Comparison of ENCODE assay signal across 22 cellular contexts in genomic region chr7:55276896-55277295, GRCh38.
"Had no signal": no experiment of that assay in that cellular context is flagged by ENCODE, and none has a peak within 500 bp of the region (broad histone marks: within the 10 kb centered on the region; RNA-seq: fewer than 3 reads in every experiment).

No MANE protein-coding gene starts in this region.

- DNase-seq: colonic mucosa; cortex of kidney; effector CD8-positive, alpha-beta T cell; effector memory CD8-positive, alpha-beta T cell; endodermal cell; erythroblast; esophagus squamous epithelium; foreskin fibroblast; foreskin melanocyte; gastrocnemius medialis; glutamatergic neuron; head of caudate nucleus; hippocampal formation; left cardiac atrium; left lung; left ventricle myocardium superior; lower lobe of right lung; mesenchymal stem cell; midbrain had no signal

- H3K4me3 Mint-ChIP-seq: dendritic cell treated with granulocyte-macrophage colony-stimulating factor and Interleukin-4, amounts not matched to agents 40 ng/mL and 50 ng/mL, for 4 days; effector memory CD8-positive, alpha-beta T cell; endodermal cell had no signal

- H3K4me1 ChIP-seq: colonic mucosa, esophagus squamous epithelium, gastrocnemius medialis, left lung, lower lobe of right lung had no signal

- H3K36me3 ChIP-seq: colonic mucosa, esophagus squamous epithelium, gastrocnemius medialis, left lung, lower lobe of right lung had no signal

- ATAC-seq: effector memory CD8-positive, alpha-beta T cell; esophagus mucosa; gastrocnemius medialis; left cardiac atrium; left lung; left ventricle myocardium superior; lower lobe of right lung had no signal

- H3K27me3 Mint-ChIP-seq: dendritic cell treated with granulocyte-macrophage colony-stimulating factor and Interleukin-4, amounts not matched to agents 40 ng/mL and 50 ng/mL, for 4 days had no signal

- H3K27ac Mint-ChIP-seq: dendritic cell treated with granulocyte-macrophage colony-stimulating factor and Interleukin-4, amounts not matched to agents 40 ng/mL and 50 ng/mL, for 4 days; effector memory CD8-positive, alpha-beta T cell; endodermal cell had no signal

- H3K9me3 ChIP-seq: colonic mucosa, esophagus squamous epithelium, gastrocnemius medialis, left lung, lower lobe of right lung had no signal

- H3K9me3 Mint-ChIP-seq: dendritic cell treated with granulocyte-macrophage colony-stimulating factor and Interleukin-4, amounts not matched to agents 40 ng/mL and 50 ng/mL, for 4 days; effector memory CD8-positive, alpha-beta T cell; endodermal cell had no signal

- H3K27ac ChIP-seq: colonic mucosa, epithelial cell of prostate, esophagus squamous epithelium, gastrocnemius medialis, left lung, lower lobe of right lung had no signal

- H3K27me3 ChIP-seq: colonic mucosa, esophagus squamous epithelium, gastrocnemius medialis, left lung had no signal

- H3K4me3 ChIP-seq: colonic mucosa, esophagus squamous epithelium, gastrocnemius medialis, left lung, lower lobe of right lung had no signal
